Comparison of ENCODE assay signal across 1 cellular context in genomic region chr19:6210721-6211600, GRCh38.
TF ChIP-seq lines count a peak whose summit lies in the region.

No MANE protein-coding gene starts in this region.

TF ChIP-seq in IMR-90, 13 proteins besides CTCF, POLR2A, EP300 and RAD21:
- TF ChIP-seq NFE2L2 (IDR thresholded peaks at IDR 0.05; ENCODE audit: low read depth, low read length) (no peak), RFX5 (IDR thresholded peaks at IDR 0.05; ENCODE audit: low read depth, low read length) (no peak)
